9 cellular contexts compared by ENCODE assay signal in the genomic region with DNA sequence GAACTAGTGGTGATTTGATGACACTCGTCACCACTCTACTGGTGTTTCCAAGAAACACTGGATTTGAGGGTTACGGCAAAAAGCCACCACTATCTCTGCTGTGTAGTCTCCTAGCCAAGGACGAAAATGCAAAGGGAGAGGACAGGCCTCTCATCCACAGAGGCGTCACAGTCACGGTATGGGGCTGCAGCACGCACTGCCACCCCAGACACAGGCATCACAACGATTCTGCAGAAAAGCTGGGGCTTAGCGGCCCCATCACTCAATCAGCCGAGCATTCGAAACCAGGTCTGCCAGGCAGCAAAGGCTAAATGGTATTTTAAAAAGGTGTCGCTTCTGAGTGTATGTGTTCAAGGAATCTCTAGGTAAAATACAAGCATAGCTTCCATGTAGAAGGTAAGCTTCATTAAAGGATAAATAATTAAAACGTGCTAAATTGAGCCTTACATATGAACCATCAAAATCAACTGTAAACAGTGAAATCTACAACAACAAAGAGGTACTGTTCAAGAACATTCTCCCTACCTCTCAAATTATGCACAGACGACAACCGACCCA. TPM values are rescaled to one million over a fixed set of nuclear protein-coding genes. Genes with fewer than 3 reads are reported as not detected.
DNase-seq lines count a peak whose midpoint lies in the region; ATAC-seq and TF ChIP-seq lines count a peak whose summit lies in the region.
"Had no signal": no experiment of that assay in that cellular context is flagged by ENCODE, and none has a peak within 500 bp of the region (broad histone marks: within the 10 kb centered on the region; RNA-seq: fewer than 3 reads in every experiment).

No MANE protein-coding gene starts in this region.

- H3K27ac Mint-ChIP-seq in neural progenitor cell: no peak overlapping the region

- peak; percentile 40 for DNase-seq in COLO668 (lab: John Stamatoyannopoulos, UW; ENCODE audit: unreplicated experiment)
- DNase-seq in PC-9: no peak
- DNase-seq in neural progenitor cell (ENCODE audit: low spot score): no peak
- DNase-seq in GDM1 (lab: John Stamatoyannopoulos, UW): no peak
- DNase-seq in iPS-NIHi11 (ENCODE audit: low spot score): no peak
- DNase-seq: NCI-H1092 had no signal

- H3K36me3 ChIP-seq in PC-9 (ENCODE audit: low read depth) (peaks cover 45% of the 10 kb centered on the region), esophagus (ENCODE audit: control insufficient read depth in 2 of 2, insufficient read depth in 2 of 2, low read length in 1 of 2) (peaks cover 2 to 3% of the 10 kb centered on the region in 2 donors), neural progenitor cell (no peaks in the 10 kb centered on the region)

- ATAC-seq in HG03108 (IDR thresholded peaks at IDR 0.05; ENCODE audit: unreplicated experiment) (no peak), HG03039 (IDR thresholded peaks at IDR 0.05; ENCODE audit: unreplicated experiment) (no peak)

- no peaks in the 10 kb centered on the region for H3K27me3 ChIP-seq in PC-9 (ENCODE audit: insufficient read depth, low read depth)
- H3K27me3 ChIP-seq in esophagus (ENCODE audit: control insufficient read depth in 1 of 2, insufficient read depth in 2 of 2, low read length in 2 of 2): peaks cover 0 to 9% of the 10 kb centered on the region in 2 donors
- peaks cover 100% of the 10 kb centered on the region for H3K27me3 ChIP-seq in neural progenitor cell

- H3F3A ChIP-seq in PC-9 (ENCODE audit: insufficient read depth, low read depth): peaks cover 64% of the 10 kb centered on the region
- peaks cover 41% of the 10 kb centered on the region for H3F3A ChIP-seq in neural progenitor cell (ENCODE audit: low read depth)

- WGBS in esophagus, 2 donors: 39 to 42% methylated on average over 14 of the region's 14 CpGs

- H3K27me3 Mint-ChIP-seq in neural progenitor cell (ENCODE audit: insufficient read depth, low read depth): peaks cover 83% of the 10 kb centered on the region

- CTCF ChIA-PET in PC-9 (lab: Charles Lee): interaction anchor here (0.6 kb wide), 1 partner anchor 135 kb away, joined by 5 read pairs; no protein-coding TSS in a partner anchor

- H3K79me2 ChIP-seq in PC-9 (ENCODE audit: low read depth) (peaks cover 83% of the 10 kb centered on the region), neural progenitor cell (ENCODE audit: low read depth) (no peaks in the 10 kb centered on the region)

- H3K4me3 Mint-ChIP-seq in neural progenitor cell: peak overlapping the region; percentile 70

- H2AFZ ChIP-seq in PC-9 (no peak overlapping the region), neural progenitor cell (replicated peaks) (no peak overlapping the region)

- H3K4me3 ChIP-seq in PC-9 (peak overlapping the region; percentile 100), esophagus (ENCODE audit: low read depth in 1 of 2, low read length in 2 of 2) (peak overlapping the region; percentile 69 to 78), neural progenitor cell (peak overlapping the region; percentile 49)

- TSS peak; percentile 58 for BruUV-seq in PC-9 (replicated peaks; lab: Mats Ljungman, UMichigan)

- TF ChIP-seq CTCF in PC-9 (conservative IDR thresholded peaks at IDR 0.05) (no peak), neural progenitor cell (IDR thresholded peaks at IDR 0.05) (no peak)

- intact Hi-C loops in PC-9 (cut with micrococcal nuclease; ENCODE audit: unreplicated experiment): no loop called here

- H3K9me3 Mint-ChIP-seq in neural progenitor cell: peaks cover 2% of the 10 kb centered on the region

- peaks cover 2% of the 10 kb centered on the region for H3K36me3 Mint-ChIP-seq in neural progenitor cell

- H3K27ac ChIP-seq in PC-9 (peak overlapping the region; percentile 99), esophagus (ENCODE audit: low read depth in 2 of 2, low read length in 1 of 2) (peak overlapping the region; percentile 89 to 91), neural progenitor cell (no peak overlapping the region)

- H3K4me2 ChIP-seq in PC-9 (peak overlapping the region; percentile 96), neural progenitor cell (peak overlapping the region; percentile 76)

- no peaks in the 10 kb centered on the region for H3K9me3 ChIP-seq in PC-9 (ENCODE audit: insufficient read depth, low read depth)
- peaks cover 0 to 2% of the 10 kb centered on the region in 2 donors for H3K9me3 ChIP-seq in esophagus (ENCODE audit: control insufficient read depth in 2 of 2, insufficient read depth in 1 of 2, low read depth in 1 of 2, low read length in 1 of 2)
- H3K9me3 ChIP-seq in neural progenitor cell (ENCODE audit: low read depth): no peaks in the 10 kb centered on the region

- H3K4me1 Mint-ChIP-seq in neural progenitor cell: peaks cover 53% of the 10 kb centered on the region

- POLR2A ChIA-PET in PC-9 (lab: Charles Lee; ENCODE audit: unreplicated experiment): interaction anchor here (0.5 to 0.6 kb wide), 2 partner anchors 87 to 92 kb away, joined by 3 to 4 read pairs; no protein-coding TSS in a partner anchor

- no peak overlapping the region for H3K9ac ChIP-seq in neural progenitor cell

- H4K20me1 ChIP-seq in PC-9 (ENCODE audit: insufficient read depth): peaks cover 57% of the 10 kb centered on the region
- peaks cover 40% of the 10 kb centered on the region for H4K20me1 ChIP-seq in neural progenitor cell (ENCODE audit: low read depth)

- no peaks in the 10 kb centered on the region for H3K9me2 ChIP-seq in PC-9 (ENCODE audit: insufficient read depth)

- H3K4me1 ChIP-seq in PC-9 (replicated peaks; ENCODE audit: insufficient read depth) (peaks cover 18% of the 10 kb centered on the region), esophagus (ENCODE audit: control insufficient read depth in 2 of 2, insufficient read depth in 2 of 2, low read length in 1 of 2) (peaks cover 1 to 11% of the 10 kb centered on the region in 2 donors), neural progenitor cell (peaks cover 55% of the 10 kb centered on the region)

RNA-seq across cellular contexts. Expression of gene RIPK4, which starts 1.4 kb away (rescaled TPM):
- total RNA-seq in PC-9 (2021): 30.1 and 39.3 TPM in 2 replicates
- 10 to 100 TPM; 51.7 to 72.4 TPM for polyA plus RNA-seq in esophagus
- total RNA-seq in neural progenitor cell (ENCODE audit: low replicate concordance): 1.3 and 2.3 TPM in 2 replicates

Comparison
In these comparisons a context has a peak if more than half of its experiments do, and no peak if none do; other contexts are left out.
1. H3K4me3 ChIP-seq: peak in every context shown above with its lines; median percentile 100 in PC-9; 74 in esophagus; 49 in neural progenitor cell.